In the genomic region with DNA sequence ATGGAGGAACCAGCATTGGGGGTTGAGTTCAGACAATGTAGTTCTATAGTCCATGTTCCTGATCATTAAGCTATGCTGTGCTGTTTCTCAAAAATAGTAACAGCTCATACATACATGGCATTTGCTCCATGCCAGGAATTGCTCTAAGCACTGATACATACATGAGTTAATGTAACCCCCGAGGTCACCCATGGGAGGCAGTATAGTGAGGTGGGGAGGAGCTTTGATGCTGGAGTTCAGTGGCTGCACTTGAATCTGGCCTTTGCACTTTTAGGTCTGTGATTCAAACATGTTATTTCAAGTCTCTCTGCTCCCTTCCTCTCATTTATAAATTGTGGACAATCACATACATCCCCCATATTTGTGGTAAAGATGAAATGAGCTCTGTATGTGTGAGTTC, we compare ENCODE assay signal across 9 cellular contexts.
"Had no signal": no experiment of that assay in that cellular context is flagged by ENCODE, and none has a peak within 500 bp of the region (broad histone marks: within the 10 kb centered on the region; RNA-seq: fewer than 3 reads in every experiment).

No MANE protein-coding gene starts in this region.

- H3K4me1 ChIP-seq: HAP-1 had no signal

- ATAC-seq: HCT116 had no signal

- H3K27ac Mint-ChIP-seq: HFFc6, IgD-negative memory B cell had no signal

- H3K9ac ChIP-seq: GM23248 had no signal

- H3K36me3 Mint-ChIP-seq: IgD-negative memory B cell had no signal

- H3K9me3 ChIP-seq: HAP-1 had no signal

- H3K36me3 ChIP-seq: HAP-1 had no signal

- FAIRE-seq: HTR-8/SVneo had no signal

- H3K27ac ChIP-seq: GM23248 had no signal

- DNase-seq: GM23248, GOT3, H7, HFFc6, KG1 had no signal

- H3K4me3 ChIP-seq: GM23248, HAP-1 had no signal

- H2AFZ ChIP-seq: GM23248 had no signal

- H3K4me3 Mint-ChIP-seq: HFFc6, IgD-negative memory B cell had no signal
